25 cellular contexts compared by ENCODE assay signal in genomic region chr1:198106007-198106406, GRCh38.
"Had no signal": no experiment of that assay in that cellular context is flagged by ENCODE, and none has a peak within 500 bp of the region (broad histone marks: within the 10 kb centered on the region; RNA-seq: fewer than 3 reads in every experiment).

No MANE protein-coding gene starts in this region.

- H3K36me3 Mint-ChIP-seq: activated naive CD8-positive, alpha-beta T cell had no signal

- H3K4me3 ChIP-seq: body of pancreas, colonic mucosa, esophagus muscularis mucosa, ovary, sigmoid colon, spleen, stomach, testis, upper lobe of right lung had no signal

- H3K9me3 Mint-ChIP-seq: activated B cell treated with CpG ODN at 0.5 μM for 24 hours, nephron progenitor cell had no signal

- H3K4me3 Mint-ChIP-seq: activated B cell treated with CpG ODN at 0.5 μM for 24 hours; activated CD4-positive, alpha-beta T cell treated with anti-CD3 and anti-CD28 coated beads, Interleukin-2, amount 10 ng/mL, durations not matched to agents 24 days and 14 days; activated CD8-positive, alpha-beta T cell treated with anti-CD3 and anti-CD28 coated beads, Interleukin-2, amount 10 ng/mL, durations not matched to agents 7 days and 5 days; activated naive CD8-positive, alpha-beta T cell; nephron progenitor cell had no signal

- H3K27me3 Mint-ChIP-seq: activated B cell treated with CpG ODN at 0.5 μM for 24 hours; activated CD4-positive, alpha-beta T cell treated with anti-CD3 and anti-CD28 coated beads, Interleukin-2, amount 10 ng/mL, durations not matched to agents 24 days and 14 days; activated naive CD8-positive, alpha-beta T cell had no signal

- DNase-seq: activated B cell treated with CpG ODN at 0.5 μM for 24 hours; activated CD4-positive, alpha-beta T cell treated with anti-CD3 and anti-CD28 coated beads, Interleukin-2, amount 10 ng/mL, durations not matched to agents 24 days and 14 days; activated CD8-positive, alpha-beta memory T cell treated with anti-CD3 and anti-CD28 coated beads, Interleukin-2, amount 50 U/mL, for 4 hours; activated CD8-positive, alpha-beta T cell treated with anti-CD3 and anti-CD28 coated beads, Interleukin-2, amount 10 ng/mL, durations not matched to agents 7 days and 5 days; activated gamma-delta T cell; activated T-cell treated with anti-CD3 and anti-CD28 coated beads, Interleukin-2, amount 50 U/mL, for 48 hours; amygdala; body of pancreas; caudate nucleus; colonic mucosa; glutamatergic neuron; hypothalamus; kidney glomerular epithelial cell; left ventricle myocardium superior; mesenchymal stem cell; nephron progenitor cell; ovary; sigmoid colon; spleen; stomach; T-helper 2 cell; testis; upper lobe of right lung had no signal

- ATAC-seq: activated CD8-positive, alpha-beta T cell treated with anti-CD3 and anti-CD28 coated beads, Interleukin-2, amount 10 ng/mL, durations not matched to agents 7 days and 5 days; body of pancreas; left ventricle myocardium superior; upper lobe of right lung had no signal

- H3K4me1 Mint-ChIP-seq: activated B cell treated with CpG ODN at 0.5 μM for 24 hours, nephron progenitor cell had no signal

- H3K9me3 ChIP-seq: body of pancreas, colonic mucosa, esophagus muscularis mucosa, ovary, sigmoid colon, spleen, stomach, testis, upper lobe of right lung had no signal

- H3K27ac Mint-ChIP-seq: activated B cell treated with CpG ODN at 0.5 μM for 24 hours; activated CD4-positive, alpha-beta T cell treated with anti-CD3 and anti-CD28 coated beads, Interleukin-2, amount 10 ng/mL, durations not matched to agents 24 days and 14 days; activated CD8-positive, alpha-beta T cell treated with anti-CD3 and anti-CD28 coated beads, Interleukin-2, amount 10 ng/mL, durations not matched to agents 7 days and 5 days; activated naive CD8-positive, alpha-beta T cell had no signal

- H3K27me3 ChIP-seq: body of pancreas, colonic mucosa, esophagus muscularis mucosa, ovary, sigmoid colon, spleen, stomach, testis, upper lobe of right lung had no signal

- H3K4me1 ChIP-seq: body of pancreas, colonic mucosa, esophagus muscularis mucosa, sigmoid colon, stomach, testis, upper lobe of right lung had no signal

- H3K27ac ChIP-seq: body of pancreas, colonic mucosa, esophagus muscularis mucosa, ovary, sigmoid colon, spleen, stomach, testis, upper lobe of right lung had no signal

- H3K36me3 ChIP-seq: colonic mucosa, esophagus muscularis mucosa, ovary, sigmoid colon, spleen, stomach, upper lobe of right lung had no signal
